1 cellular context compared by ENCODE assay signal in the genomic region with DNA sequence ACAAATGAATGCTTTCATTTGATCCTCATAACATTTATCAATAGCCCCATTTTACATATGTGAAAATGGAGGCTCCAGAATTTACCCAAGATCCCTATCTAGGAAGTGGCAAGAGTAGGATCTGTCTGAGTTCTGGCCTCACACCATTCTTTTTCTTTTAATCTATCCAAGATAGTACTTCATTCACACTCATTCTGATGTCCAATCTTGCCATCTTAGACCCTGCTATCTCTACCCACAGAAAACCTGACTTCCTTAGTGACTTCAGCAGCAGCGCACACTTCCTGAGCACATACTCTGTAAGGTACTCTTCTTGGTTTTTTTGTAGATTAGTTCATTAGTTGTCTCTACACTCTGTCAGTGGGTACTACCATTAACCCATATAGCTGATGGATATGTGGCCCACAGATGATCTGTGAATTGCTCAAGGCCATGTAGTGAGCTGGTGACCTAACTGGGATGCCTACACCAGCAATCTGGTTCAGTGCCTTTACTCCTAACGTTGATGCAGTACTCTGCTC.
A peak's percentile ranks its signal among the peaks of the same experiment; 100 is the strongest.
TF ChIP-seq lines count a peak whose summit lies in the region.

No MANE protein-coding gene starts in this region.

TF ChIP-seq in K562, 482 proteins besides CTCF, POLR2A, EP300 and RAD21 (continued from another document and continues in another):
- TF ChIP-seq ARID4B (CRISPR knock-in tag; IDR thresholded peaks at IDR 0.05) (no peak), PML (IDR thresholded peaks at IDR 0.05; ENCODE audit: low read length) (no peak; the same call in 1 of the 2 replicates), KDM1A (IDR thresholded peaks at IDR 0.05) (peak; percentile 56 to 65; a peak in 3 of 4 replicates), ZNF551 (CRISPR knock-in tag; IDR thresholded peaks at IDR 0.05) (no peak), ETS2 (tag; IDR thresholded peaks at IDR 0.05; ENCODE audit: borderline replicate concordance, poor library complexity, severe bottlenecking) (no peak), ZZZ3 (IDR thresholded peaks at IDR 0.05) (no peak), HNRNPUL1 (IDR thresholded peaks at IDR 0.05; ENCODE audit: low read length) (no peak), YBX1 (IDR thresholded peaks at IDR 0.05) (no peak), ATF1 (CRISPR knock-in tag; IDR thresholded peaks at IDR 0.05) (no peak), ATF1 (tag; IDR thresholded peaks at IDR 0.05) (no peak), PRMT5 (CRISPR knock-in tag; IDR thresholded peaks at IDR 0.05) (no peak), FOXA3 (CRISPR knock-in tag; conservative IDR thresholded peaks at IDR 0.05 in 1 of 2, IDR thresholded peaks at IDR 0.05 in 1 of 2) (peak in 1 of 2 experiments; percentile 59; a peak in 2 of 4 replicates), REST (CRISPR knock-in tag; IDR thresholded peaks at IDR 0.05; ENCODE audit: low read depth) (no peak; the same call in 1 of the 2 replicates), ZNF134 (CRISPR knock-in tag; conservative IDR thresholded peaks at IDR 0.05) (no peak; the same call in 1 of the 2 replicates), HOXB6 (CRISPR knock-in tag; IDR thresholded peaks at IDR 0.05; ENCODE audit: borderline replicate concordance) (no peak), FOXK1 (CRISPR knock-in tag; IDR thresholded peaks at IDR 0.05; ENCODE audit: borderline replicate concordance) (no peak), RCOR1 (IDR thresholded peaks at IDR 0.05; ENCODE audit: borderline replicate concordance in 1 of 2, low read depth in 2 of 2, low read length in 2 of 2) (peak in 1 of 2 experiments; percentile 40; a peak in 1 of 4 replicates), GATAD2A (IDR thresholded peaks at IDR 0.05) (no peak), ZNF239 (CRISPR knock-in tag; IDR thresholded peaks at IDR 0.05) (no peak), ETS1 (conservative IDR thresholded peaks at IDR 0.05; ENCODE audit: control insufficient read depth, low read depth, low read length) (no peak), SMARCA4 (IDR thresholded peaks at IDR 0.05) (0 out of 2 replicates have a peak, but pooled peaks have one; percentile 37), HIVEP1 (CRISPR knock-in tag; IDR thresholded peaks at IDR 0.05) (peak; percentile 34; the same call in 1 of the 2 replicates), SMAD4 (CRISPR knock-in tag; conservative IDR thresholded peaks at IDR 0.05) (peak; percentile 74), NRF1 (conservative IDR thresholded peaks at IDR 0.05 in 1 of 2, IDR thresholded peaks at IDR 0.05 in 1 of 2) (peak; percentile 67 to 73), BRF2 (IDR thresholded peaks at IDR 0.05; ENCODE audit: borderline replicate concordance, insufficient read depth, insufficient read length) (no peak), EZH2 (IDR thresholded peaks at IDR 0.05; ENCODE audit: borderline replicate concordance, low read depth, low read length) (no peak), DIDO1 (tag; IDR thresholded peaks at IDR 0.05; ENCODE audit: low read depth) (no peak), KLF10 (CRISPR knock-in tag; IDR thresholded peaks at IDR 0.05) (no peak), ZNF79 (CRISPR knock-in tag; IDR thresholded peaks at IDR 0.05; ENCODE audit: low read depth) (peak; percentile 41; the same call in 1 of the 2 replicates), ZNF512 (tag; IDR thresholded peaks at IDR 0.05) (no peak), ZFP1 (CRISPR knock-in tag; IDR thresholded peaks at IDR 0.05) (no peak), ZNF41 (CRISPR knock-in tag; conservative IDR thresholded peaks at IDR 0.05) (0 out of 2 replicates have a peak, but pooled peaks have one; percentile 14), MYC (IDR thresholded peaks at IDR 0.05; ENCODE audit: low read depth, low read length) (no peak), MYC (CRISPR knock-in tag; IDR thresholded peaks at IDR 0.05; ENCODE audit: borderline replicate concordance, low read depth) (no peak), ATF2 (CRISPR knock-in tag; IDR thresholded peaks at IDR 0.05) (no peak), ZNF584 (CRISPR knock-in tag; IDR thresholded peaks at IDR 0.05; ENCODE audit: low read depth) (no peak; the same call in 1 of the 2 replicates), WHSC1 (IDR thresholded peaks at IDR 0.05; ENCODE audit: low read length) (no peak), SIRT6 (IDR thresholded peaks at IDR 0.05; ENCODE audit: low read depth, low read length) (no peak)
- TF ChIP-seq, protein P1, sequence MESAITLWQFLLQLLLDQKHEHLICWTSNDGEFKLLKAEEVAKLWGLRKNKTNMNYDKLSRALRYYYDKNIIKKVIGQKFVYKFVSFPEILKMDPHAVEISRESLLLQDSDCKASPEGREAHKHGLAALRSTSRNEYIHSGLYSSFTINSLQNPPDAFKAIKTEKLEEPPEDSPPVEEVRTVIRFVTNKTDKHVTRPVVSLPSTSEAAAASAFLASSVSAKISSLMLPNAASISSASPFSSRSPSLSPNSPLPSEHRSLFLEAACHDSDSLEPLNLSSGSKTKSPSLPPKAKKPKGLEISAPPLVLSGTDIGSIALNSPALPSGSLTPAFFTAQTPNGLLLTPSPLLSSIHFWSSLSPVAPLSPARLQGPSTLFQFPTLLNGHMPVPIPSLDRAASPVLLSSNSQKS (CRISPR knock-in tag; IDR thresholded peaks at IDR 0.05), result no peak
- TF ChIP-seq, protein P2, sequence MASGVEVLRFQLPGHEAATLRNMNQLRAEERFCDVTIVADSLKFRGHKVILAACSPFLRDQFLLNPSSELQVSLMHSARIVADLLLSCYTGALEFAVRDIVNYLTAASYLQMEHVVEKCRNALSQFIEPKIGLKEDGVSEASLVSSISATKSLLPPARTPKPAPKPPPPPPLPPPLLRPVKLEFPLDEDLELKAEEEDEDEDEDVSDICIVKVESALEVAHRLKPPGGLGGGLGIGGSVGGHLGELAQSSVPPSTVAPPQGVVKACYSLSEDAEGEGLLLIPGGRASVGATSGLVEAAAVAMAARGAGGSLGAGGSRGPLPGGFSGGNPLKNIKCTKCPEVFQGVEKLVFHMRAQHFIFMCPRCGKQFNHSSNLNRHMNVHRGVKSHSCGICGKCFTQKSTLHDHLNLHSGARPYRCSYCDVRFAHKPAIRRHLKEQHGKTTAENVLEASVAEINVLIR (CRISPR knock-in tag; IDR thresholded peaks at IDR 0.05), result no peak
- TF ChIP-seq, protein P3, sequence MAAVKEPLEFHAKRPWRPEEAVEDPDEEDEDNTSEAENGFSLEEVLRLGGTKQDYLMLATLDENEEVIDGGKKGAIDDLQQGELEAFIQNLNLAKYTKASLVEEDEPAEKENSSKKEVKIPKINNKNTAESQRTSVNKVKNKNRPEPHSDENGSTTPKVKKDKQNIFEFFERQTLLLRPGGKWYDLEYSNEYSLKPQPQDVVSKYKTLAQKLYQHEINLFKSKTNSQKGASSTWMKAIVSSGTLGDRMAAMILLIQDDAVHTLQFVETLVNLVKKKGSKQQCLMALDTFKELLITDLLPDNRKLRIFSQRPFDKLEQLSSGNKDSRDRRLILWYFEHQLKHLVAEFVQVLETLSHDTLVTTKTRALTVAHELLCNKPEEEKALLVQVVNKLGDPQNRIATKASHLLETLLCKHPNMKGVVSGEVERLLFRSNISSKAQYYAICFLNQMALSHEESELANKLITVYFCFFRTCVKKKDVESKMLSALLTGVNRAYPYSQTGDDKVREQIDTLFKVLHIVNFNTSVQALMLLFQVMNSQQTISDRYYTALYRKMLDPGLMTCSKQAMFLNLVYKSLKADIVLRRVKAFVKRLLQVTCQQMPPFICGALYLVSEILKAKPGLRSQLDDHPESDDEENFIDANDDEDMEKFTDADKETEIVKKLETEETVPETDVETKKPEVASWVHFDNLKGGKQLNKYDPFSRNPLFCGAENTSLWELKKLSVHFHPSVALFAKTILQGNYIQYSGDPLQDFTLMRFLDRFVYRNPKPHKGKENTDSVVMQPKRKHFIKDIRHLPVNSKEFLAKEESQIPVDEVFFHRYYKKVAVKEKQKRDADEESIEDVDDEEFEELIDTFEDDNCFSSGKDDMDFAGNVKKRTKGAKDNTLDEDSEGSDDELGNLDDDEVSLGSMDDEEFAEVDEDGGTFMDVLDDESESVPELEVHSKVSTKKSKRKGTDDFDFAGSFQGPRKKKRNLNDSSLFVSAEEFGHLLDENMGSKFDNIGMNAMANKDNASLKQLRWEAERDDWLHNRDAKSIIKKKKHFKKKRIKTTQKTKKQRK (IDR thresholded peaks at IDR 0.05; ENCODE audit: borderline replicate concordance, low read depth, low read length), result no peak
